Comparison of ENCODE assay signal across 17 cellular contexts in the genomic region with DNA sequence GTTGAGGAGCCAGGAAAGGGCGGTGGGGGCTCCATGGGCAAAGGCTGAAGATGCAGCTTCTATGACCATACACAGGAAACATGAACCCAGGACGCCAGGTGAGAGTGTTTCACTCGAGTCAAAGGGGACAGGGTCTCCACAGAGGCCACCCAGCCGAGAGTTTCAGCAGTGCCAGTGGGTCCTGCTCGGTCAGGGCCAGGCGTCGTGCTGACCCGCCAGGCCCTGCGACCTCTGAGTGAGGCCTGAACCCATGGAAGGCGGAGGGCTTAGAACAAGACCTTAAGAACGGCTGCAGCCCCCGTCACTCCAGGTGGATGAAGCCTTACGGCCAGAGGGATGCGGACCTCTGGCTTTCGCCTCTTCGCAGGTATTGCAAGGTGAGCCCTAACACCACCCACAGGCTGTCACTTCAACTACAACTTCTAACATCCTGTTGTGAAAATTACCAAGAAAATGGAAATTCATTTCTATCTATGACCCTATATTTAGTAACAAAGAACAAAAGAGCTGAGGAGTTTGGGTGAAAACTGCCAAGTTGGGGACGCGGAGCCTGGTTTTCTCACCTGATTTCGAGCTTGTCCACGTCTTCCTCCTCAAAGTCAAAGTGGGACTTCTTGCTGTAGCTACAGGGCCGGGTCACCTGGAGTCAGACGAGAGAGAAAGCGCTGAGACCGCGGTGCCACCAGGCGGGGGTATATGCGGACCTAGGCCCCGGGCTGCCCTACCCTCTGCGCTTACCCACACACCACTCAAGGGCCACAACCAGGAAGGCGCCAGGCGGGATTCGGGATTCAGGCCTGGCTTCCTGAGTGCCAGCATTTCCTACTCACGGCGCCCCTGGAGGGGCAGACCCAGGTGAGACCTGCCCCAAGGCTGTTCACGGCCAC. TPM values are rescaled to one million over a fixed set of nuclear protein-coding genes. Genes with fewer than 3 reads are reported as not detected.
DNase-seq lines count a peak whose midpoint lies in the region; ATAC-seq and TF ChIP-seq lines count a peak whose summit lies in the region.
"Had no signal": no experiment of that assay in that cellular context is flagged by ENCODE, and none has a peak within 500 bp of the region (broad histone marks: within the 10 kb centered on the region; RNA-seq: fewer than 3 reads in every experiment).

No MANE protein-coding gene starts in this region.

- peaks cover 34% of the 10 kb centered on the region for H3K36me3 ChIP-seq in left ventricle myocardium inferior

- no peak for ATAC-seq in left cardiac atrium
- no peak for ATAC-seq in T-cell (replicated peaks in 1 of 4)
- ATAC-seq in right cardiac atrium: no peak
- no peak for ATAC-seq in GM21786 (IDR thresholded peaks at IDR 0.05; ENCODE audit: unreplicated experiment)
- ATAC-seq in GM18519 (IDR thresholded peaks at IDR 0.05; ENCODE audit: low FRiP score, unreplicated experiment): no peak
- no peak for ATAC-seq in HG03039 (IDR thresholded peaks at IDR 0.05; ENCODE audit: unreplicated experiment)
- no peak for ATAC-seq in GM19023 (IDR thresholded peaks at IDR 0.05; ENCODE audit: unreplicated experiment)

- POLR2A ChIA-PET in T-cell (lab: Charles Lee): no interaction called here

- peak overlapping the region; percentile 22 to 36 for H3K27ac Mint-ChIP-seq in T-cell

- CTCF ChIA-PET in T-cell (lab: Charles Lee): no interaction called here

- H3K27me3 ChIP-seq in left ventricle myocardium inferior (ENCODE audit: low read depth) (no peaks in the 10 kb centered on the region), right cardiac atrium (ENCODE audit: control insufficient read depth, insufficient read depth) (no peaks in the 10 kb centered on the region)

- H3K4me1 Mint-ChIP-seq in T-cell: peaks cover 0 to 4% (median 3%) of the 10 kb centered on the region in 3 donors

- no peak for TF ChIP-seq CTCF in left ventricle myocardium inferior (IDR thresholded peaks at IDR 0.05; ENCODE audit: borderline replicate concordance)

- no peaks in the 10 kb centered on the region for H3K9me3 Mint-ChIP-seq in T-cell

- no peak overlapping the region for H3K4me3 Mint-ChIP-seq in T-cell

- H3K4me1 ChIP-seq in left ventricle myocardium inferior (peaks cover 24% of the 10 kb centered on the region), right cardiac atrium (ENCODE audit: control insufficient read depth, insufficient read depth, low read length) (peaks cover 5% of the 10 kb centered on the region)

- peaks cover 42% of the 10 kb centered on the region for H3K36me3 Mint-ChIP-seq in T-cell

- no peaks in the 10 kb centered on the region for H3K9me3 ChIP-seq in left ventricle myocardium inferior (replicated peaks)
- no peaks in the 10 kb centered on the region for H3K9me3 ChIP-seq in right cardiac atrium (ENCODE audit: control insufficient read depth, low read length)

- intact Hi-C loops in left cardiac atrium (cut with DNase I): no loop called here
- intact Hi-C loops in left ventricle myocardium inferior (cut with micrococcal nuclease): no loop called here
- intact Hi-C loops in right cardiac atrium (cut with DNase I): no loop called here

- WGBS in right cardiac atrium: 96% methylated on average over 35 of the region's 35 CpGs

- H3K27ac ChIP-seq in left ventricle myocardium inferior (replicated peaks) (no peak overlapping the region), right cardiac atrium (ENCODE audit: low read length) (no peak overlapping the region)
- H3K27ac ChIP-seq: SK-N-MC had no signal

- no peak overlapping the region for H3K4me3 ChIP-seq in left ventricle myocardium inferior
- no peak overlapping the region for H3K4me3 ChIP-seq in right cardiac atrium (ENCODE audit: low read length)
- H3K4me3 ChIP-seq: SK-N-MC, smooth muscle cell had no signal

- no peaks in the 10 kb centered on the region for H3K27me3 Mint-ChIP-seq in T-cell

- DNase-seq in left cardiac atrium: peak; percentile 7
- no peak for DNase-seq in left ventricle myocardium inferior
- no peak for DNase-seq in T-cell
- DNase-seq in right cardiac atrium: peak; percentile 13 to 60 (median 38)
- DNase-seq: activated CD8-positive, alpha-beta memory T cell treated with anti-CD3 and anti-CD28 coated beads for 24 hours; Calu3; dermis blood vessel endothelial cell; kidney glomerular epithelial cell; NCI-H187; NCI-H446 treated with DMSO at 0.1 percent for 48 hours; stimulated activated naive CD4-positive, alpha-beta T cell had no signal

RNA-seq across cellular contexts. Expression of a gene that starts 50.1 kb away (rescaled TPM):
- total RNA-seq in left cardiac atrium (1 to 10 TPM in 1 of 2 donors, under 1 TPM in 1; 0.65 to 1.4 TPM), left ventricle myocardium inferior (0.33 TPM), T-cell (10 to 100 TPM; 18.4 to 33.9 (median 25.3) TPM), right cardiac atrium (under 1 TPM; 0.21 to 0.76 (median 0.38) TPM)
- polyA plus RNA-seq in right cardiac atrium: 0.20 TPM

Comparison
In these comparisons a context has a peak if more than half of its experiments do, and no peak if none do; other contexts are left out.
1. DNase-seq: peak in left cardiac atrium (single experiment) and right cardiac atrium (3 of 3); none in left ventricle myocardium inferior (single experiment) and T-cell (0 of 34).
2. RNA of a gene that starts 50.1 kb away (total RNA-seq): 18.4 to 33.9 TPM in T-cell; 0.65 to 1.4 TPM in left cardiac atrium, 0.21 to 0.76 TPM in right cardiac atrium and 0.33 TPM in left ventricle myocardium inferior (single experiment); every median in the first group is over 4 times any median in the second.